In genomic region chr11:7251836-7252682, GRCh38 we compare ENCODE assay signal across 8 cellular contexts. TPM values are rescaled to one million over a fixed set of nuclear protein-coding genes. Genes with fewer than 3 reads are reported as not detected.
A peak's percentile ranks its signal among the peaks of the same experiment; 100 is the strongest.
DNase-seq lines count a peak whose midpoint lies in the region; ATAC-seq and TF ChIP-seq lines count a peak whose summit lies in the region.

TSS of gene SYT9 (plus strand) at chr11:7251904. CDS start at chr11:7252187, 283 bp downstream.

- H3K4me1 ChIP-seq in vagina, result peaks cover 13% of the 10 kb centered on the region

- H3K27ac ChIP-seq in vagina, result no peak within 1 kb of the TSS

- intact Hi-C loops in activated CD4-positive, alpha-beta memory T cell treated with anti-CD3 and anti-CD28 coated beads for 36 hours (cut with micrococcal nuclease), result no loop called here
- intact Hi-C loops in vagina (cut with DNase I), result no loop called here

- H3K4me3 ChIP-seq in fibroblast of pulmonary artery (replicated peaks; ENCODE audit: low read depth, low read length) (peak within 1 kb of the TSS; percentile 41), vagina (peak within 1 kb of the TSS; percentile 42 to 47)

- H3K4me1 Mint-ChIP-seq in activated CD4-positive, alpha-beta memory T cell treated with anti-CD3 and anti-CD28 coated beads for 36 hours (ENCODE audit: low read depth), result peaks cover 4% of the 10 kb centered on the region
- H3K4me1 Mint-ChIP-seq in natural killer cell treated with Interleukin-12 subunit alpha and Interleukin-12 subunit beta and Interleukin-15 and Interleukin-18, amount 100 ng/mL, for 72 hours (ENCODE audit: low read depth in 2 of 2), result no peaks in the 10 kb centered on the region

- no peaks in the 10 kb centered on the region for H3K27me3 ChIP-seq in vagina

- H3K9me3 Mint-ChIP-seq in activated CD4-positive, alpha-beta memory T cell treated with anti-CD3 and anti-CD28 coated beads for 36 hours, result peaks cover 2% of the 10 kb centered on the region
- H3K9me3 Mint-ChIP-seq in natural killer cell treated with Interleukin-12 subunit alpha and Interleukin-12 subunit beta and Interleukin-15 and Interleukin-18, amount 100 ng/mL, for 72 hours, result no peaks in the 10 kb centered on the region

- ATAC-seq in HG03159 (IDR thresholded peaks at IDR 0.05; ENCODE audit: unreplicated experiment), result peak; percentile 75
- peak; percentile 60 to 74 for ATAC-seq in natural killer cell treated with Interleukin-12 subunit alpha and Interleukin-12 subunit beta and Interleukin-15 and Interleukin-18, amount 100 ng/mL, for 72 hours
- no peak for ATAC-seq in HG02798 (IDR thresholded peaks at IDR 0.05; ENCODE audit: poor library complexity, unreplicated experiment)

- POLR2A ChIA-PET in activated CD4-positive, alpha-beta memory T cell treated with anti-CD3 and anti-CD28 coated beads for 36 hours (lab: Charles Lee), result no interaction called here

- TF ChIP-seq CTCF in fibroblast of pulmonary artery (IDR thresholded peaks at IDR 0.05; ENCODE audit: low read length, missing control alignments), result no peak
- TF ChIP-seq CTCF in vagina (IDR thresholded peaks at IDR 0.05), result no peak

- no peak within 1 kb of the TSS for H3K4me3 Mint-ChIP-seq in activated CD4-positive, alpha-beta memory T cell treated with anti-CD3 and anti-CD28 coated beads for 36 hours
- no peak within 1 kb of the TSS for H3K4me3 Mint-ChIP-seq in natural killer cell treated with Interleukin-12 subunit alpha and Interleukin-12 subunit beta and Interleukin-15 and Interleukin-18, amount 100 ng/mL, for 72 hours

- no peaks in the 10 kb centered on the region for H3K9me3 ChIP-seq in vagina

- no peaks in the 10 kb centered on the region for H3K36me3 ChIP-seq in vagina

- DNase-seq in NCI-H1417 (lab: John Stamatoyannopoulos, UW) (peak; percentile 24 to 84 (median 83)), NCI-H1417 treated with DMSO at 0.1 percent for 48 hours (lab: John Stamatoyannopoulos, UW) (no peak), fibroblast of pulmonary artery (ENCODE audit: low read depth) (peak; percentile 14), vagina (ENCODE audit: extremely low spot score in 2 of 2) (no peak)
- DNase-seq in activated CD4-positive, alpha-beta memory T cell treated with anti-CD3 and anti-CD28 coated beads for 36 hours, result peak; percentile 30
- no peak for DNase-seq in natural killer cell treated with Interleukin-12 subunit alpha and Interleukin-12 subunit beta and Interleukin-15 and Interleukin-18, amount 100 ng/mL, for 72 hours (ENCODE audit: low spot score)

- no peak within 1 kb of the TSS for H3K27ac Mint-ChIP-seq in activated CD4-positive, alpha-beta memory T cell treated with anti-CD3 and anti-CD28 coated beads for 36 hours
- H3K27ac Mint-ChIP-seq in natural killer cell treated with Interleukin-12 subunit alpha and Interleukin-12 subunit beta and Interleukin-15 and Interleukin-18, amount 100 ng/mL, for 72 hours, result no peak within 1 kb of the TSS

- CTCF ChIA-PET in activated CD4-positive, alpha-beta memory T cell treated with anti-CD3 and anti-CD28 coated beads for 36 hours (lab: Charles Lee), result no interaction called here

- no peaks in the 10 kb centered on the region for H3K36me3 Mint-ChIP-seq in activated CD4-positive, alpha-beta memory T cell treated with anti-CD3 and anti-CD28 coated beads for 36 hours
- H3K36me3 Mint-ChIP-seq in natural killer cell treated with Interleukin-12 subunit alpha and Interleukin-12 subunit beta and Interleukin-15 and Interleukin-18, amount 100 ng/mL, for 72 hours, result peaks cover 6% of the 10 kb centered on the region

- no peak for TF ChIP-seq POLR2A in vagina (IDR thresholded peaks at IDR 0.05)

- peaks cover 47% of the 10 kb centered on the region for H3K27me3 Mint-ChIP-seq in activated CD4-positive, alpha-beta memory T cell treated with anti-CD3 and anti-CD28 coated beads for 36 hours
- H3K27me3 Mint-ChIP-seq in natural killer cell treated with Interleukin-12 subunit alpha and Interleukin-12 subunit beta and Interleukin-15 and Interleukin-18, amount 100 ng/mL, for 72 hours, result peaks cover 28 to 57% of the 10 kb centered on the region in 2 donors

RNA-seq across cellular contexts. Expression of gene SYT9, which starts in this region (rescaled TPM):
- total RNA-seq in activated CD4-positive, alpha-beta memory T cell treated with anti-CD3 and anti-CD28 coated beads for 36 hours, result not detected
- total RNA-seq in natural killer cell treated with Interleukin-12 subunit alpha and Interleukin-12 subunit beta and Interleukin-15 and Interleukin-18, amount 100 ng/mL, for 72 hours, result not detected
- 2.9 TPM for total RNA-seq in vagina

Comparison
In these comparisons a context has a peak if more than half of its experiments do, and no peak if none do; other contexts are left out.
1. DNase-seq: peak in NCI-H1417 (3 of 3) and fibroblast of pulmonary artery (single experiment); none in NCI-H1417 treated with DMSO at 0.1 percent for 48 hours (single experiment), natural killer cell treated with Interleukin-12 subunit alpha and Interleukin-12 subunit beta and Interleukin-15 and Interleukin-18, amount 100 ng/mL, for 72 hours (single experiment) and vagina (0 of 2).
2. Peak in DNase-seq in activated CD4-positive, alpha-beta memory T cell treated with anti-CD3 and anti-CD28 coated beads for 36 hours; RNA of the gene not detected or under 1 TPM.
3. Peak in ATAC-seq in natural killer cell treated with Interleukin-12 subunit alpha and Interleukin-12 subunit beta and Interleukin-15 and Interleukin-18, amount 100 ng/mL, for 72 hours; RNA of the gene not detected or under 1 TPM.